Comparison of ENCODE assay signal across 9 cellular contexts in genomic region chr7:151245360-151246160, GRCh38. TPM values are rescaled to one million over a fixed set of nuclear protein-coding genes. Genes with fewer than 3 reads are reported as not detected.
DNase-seq lines count a peak whose midpoint lies in the region; TF ChIP-seq lines count a peak whose summit lies in the region.
"Had no signal": no experiment of that assay in that cellular context is flagged by ENCODE, and none has a peak within 500 bp of the region (broad histone marks: within the 10 kb centered on the region; RNA-seq: fewer than 3 reads in every experiment).

No MANE protein-coding gene starts in this region.

- intact Hi-C loops in esophagus squamous epithelium (cut with DNase I) = loop anchor here (5.0 kb wide), 1 partner anchor 57 kb away; no protein-coding TSS in a partner anchor

- DNase-seq in NCI-H1105 treated with DMSO at 0.1 percent for 48 hours (lab: John Stamatoyannopoulos, UW) (peak; percentile 51), NCI-H1105 (lab: John Stamatoyannopoulos, UW) (no peak), MM.1S (peak; percentile 49), activated T-cell treated with anti-CD3 and anti-CD28 coated beads for 48 hours (ENCODE audit: low read depth) (peak; percentile 67), esophagus squamous epithelium (lab: John Stamatoyannopoulos, UW) (no peak), foreskin melanocyte (no peak), NOMO-1 treated with DMSO at 0.1 percent for 48 hours (lab: John Stamatoyannopoulos, UW; ENCODE audit: unreplicated experiment) (no peak)

- H3K27ac ChIP-seq in MM.1S (ENCODE audit: low read length) (no peak overlapping the region), esophagus squamous epithelium (peak overlapping the region in 3 of 4 donors; percentile 5 to 83 (median 39)), neutrophil (no peak overlapping the region)

- 0 out of 2 replicates have a peak overlapping the region, but pooled peaks have one; percentile 37 for H2AFZ ChIP-seq in MM.1S (ENCODE audit: low read length)

- H3K27me3 ChIP-seq in MM.1S (replicated peaks; ENCODE audit: insufficient read depth, low read length) (peaks cover 63% of the 10 kb centered on the region), esophagus squamous epithelium (peaks cover 0 to 47% (median 0%) of the 10 kb centered on the region in 4 donors), neutrophil (peaks cover 84% of the 10 kb centered on the region)

- WGBS in esophagus squamous epithelium, 2 donors = 0 to 9% methylated on average over 5 to 6 of the region's 60 CpGs

- H3K9me3 ChIP-seq in MM.1S (replicated peaks; ENCODE audit: insufficient read depth, low read length) (no peaks in the 10 kb centered on the region), esophagus squamous epithelium (no peaks in the 10 kb centered on the region), neutrophil (no peaks in the 10 kb centered on the region)

- no peak overlapping the region for H3K9ac ChIP-seq in MM.1S (ENCODE audit: low read length)

- H3K36me3 ChIP-seq in MM.1S (replicated peaks; ENCODE audit: insufficient read depth, low read length) = no peaks in the 10 kb centered on the region
- H3K36me3 ChIP-seq in esophagus squamous epithelium = peaks cover 0 to 18% (median 0%) of the 10 kb centered on the region in 3 donors
- H3K36me3 ChIP-seq in neutrophil = peaks cover 4% of the 10 kb centered on the region

- H3K79me2 ChIP-seq in MM.1S (ENCODE audit: low read length) = no peaks in the 10 kb centered on the region

- H3K9me2 ChIP-seq in MM.1S (replicated peaks; ENCODE audit: insufficient read depth, low read length) = no peaks in the 10 kb centered on the region

- TF ChIP-seq POLR2A in esophagus squamous epithelium (IDR thresholded peaks at IDR 0.05) = no peak

- TF ChIP-seq CTCF in MM.1S (IDR thresholded peaks at IDR 0.05; ENCODE audit: low read length) (peak; percentile 44), esophagus squamous epithelium (IDR thresholded peaks at IDR 0.05) (peak; percentile 27 to 73 (median 44)), neutrophil (IDR thresholded peaks at IDR 0.05) (no peak)

- H3K4me1 ChIP-seq in MM.1S (ENCODE audit: low read length) (peaks cover 15% of the 10 kb centered on the region), esophagus squamous epithelium (peaks cover 42 to 77% (median 52%) of the 10 kb centered on the region in 3 donors), neutrophil (ENCODE audit: control insufficient read depth in 1 of 2, insufficient read depth in 1 of 2, low read depth in 1 of 2, low read length in 1 of 2) (peaks cover 34 to 55% of the 10 kb centered on the region in 2 experiments)

- H3K4me2 ChIP-seq in MM.1S (ENCODE audit: low read depth, low read length) = peak overlapping the region; percentile 82

- H4K20me1 ChIP-seq in MM.1S (ENCODE audit: insufficient read depth, low read length) = peaks cover 5% of the 10 kb centered on the region; the same call in 1 of the 2 replicates

- 0 out of 2 replicates have a peak, but pooled peaks cover 9% of the 10 kb centered on the region for H3F3A ChIP-seq in MM.1S (ENCODE audit: insufficient read depth, low read length)

- H3K4me3 ChIP-seq in MM.1S (ENCODE audit: low read length) = peak overlapping the region; percentile 50
- H3K4me3 ChIP-seq in esophagus squamous epithelium = peak overlapping the region; percentile 8 to 64 (median 28)
- peak overlapping the region; percentile 7 to 46 for H3K4me3 ChIP-seq in neutrophil (ENCODE audit: low read depth in 1 of 2, low read length in 1 of 2)

RNA-seq across cellular contexts. Expression of gene SMARCD3, which starts 2.9 kb away (rescaled TPM):
- 10 to 100 TPM in 1 of 4 donors, 1 to 10 TPM in 3; 2.5 to 11.6 (median 6.3) TPM for total RNA-seq in esophagus squamous epithelium

RNA-seq across cellular contexts. Expression of gene CHPF2, which starts 13.3 kb away (rescaled TPM):
- total RNA-seq in esophagus squamous epithelium = 10 to 100 TPM; 21.8 to 23.5 (median 22.3) TPM

RNA-seq across cellular contexts. Expression of gene ABCF2, which starts 18.6 kb away (rescaled TPM):
- total RNA-seq in esophagus squamous epithelium = 10 to 100 TPM; 27.0 to 44.7 (median 40.5) TPM

RNA-seq across cellular contexts. Expression of gene H2BK1, which starts 35.3 kb away (rescaled TPM):
- total RNA-seq in esophagus squamous epithelium = not detected
- total RNA-seq: dermis microvascular lymphatic vessel endothelial cell had no signal

RNA-seq across cellular contexts. Expression of gene ASB10, which starts 58.5 kb away (rescaled TPM):
- not detected for total RNA-seq in esophagus squamous epithelium
- total RNA-seq: dermis microvascular lymphatic vessel endothelial cell had no signal

Comparison
In these comparisons a context has a peak if more than half of its experiments do, and no peak if none do; other contexts are left out.
1. DNase-seq: peak in NCI-H1105 treated with DMSO at 0.1 percent for 48 hours (single experiment), MM.1S (single experiment) and activated T-cell treated with anti-CD3 and anti-CD28 coated beads for 48 hours (single experiment); none in NCI-H1105 (single experiment), esophagus squamous epithelium (single experiment), foreskin melanocyte (single experiment) and NOMO-1 treated with DMSO at 0.1 percent for 48 hours (single experiment).
2. H3K27ac ChIP-seq: peak in esophagus squamous epithelium (3 of 4); none in MM.1S (single experiment) and neutrophil (single experiment).
3. Peak in every context shown above with its lines, with median percentiles within 50 percentile points of each other: H3K4me3 ChIP-seq.